In the genomic region with DNA sequence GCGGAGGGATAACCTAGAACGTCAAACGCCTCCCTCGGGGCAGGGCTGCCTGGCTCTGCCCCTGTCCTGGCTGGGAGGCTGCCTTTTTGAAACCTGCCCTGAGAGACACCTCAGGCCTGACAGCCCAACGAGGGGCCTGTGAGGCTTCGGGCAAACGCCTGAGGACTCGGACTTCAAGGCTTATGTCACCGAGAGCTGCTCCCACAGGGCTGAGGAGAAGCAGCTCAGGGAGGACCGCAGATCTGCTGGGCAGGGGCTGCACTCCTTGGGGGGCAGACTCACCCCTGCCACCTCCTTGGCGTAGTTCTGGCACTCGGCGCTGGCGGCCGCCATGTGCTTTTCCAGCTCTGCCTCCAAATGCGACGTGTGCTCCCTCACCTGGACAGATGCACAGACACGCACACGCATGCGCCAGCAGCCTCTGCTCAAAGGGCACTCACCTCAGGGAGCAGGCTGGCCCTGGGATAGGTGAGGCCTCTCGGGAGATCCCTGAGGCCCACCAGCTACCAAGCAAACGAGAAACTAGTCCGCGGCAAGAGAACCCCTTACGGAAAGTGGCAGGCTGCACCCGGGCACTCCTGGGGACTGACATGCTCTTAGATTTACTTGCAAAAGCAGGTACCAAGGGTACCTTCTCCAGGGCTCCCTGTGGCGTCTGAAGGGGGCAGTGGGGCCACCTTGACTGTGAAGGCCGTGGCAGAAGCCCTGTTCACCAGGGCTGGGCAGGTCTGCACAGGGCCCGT, we compare ENCODE assay signal across 16 cellular contexts. TPM values are rescaled to one million over a fixed set of nuclear protein-coding genes. Genes with fewer than 3 reads are reported as not detected.
A peak's percentile ranks its signal among the peaks of the same experiment; 100 is the strongest.
DNase-seq lines count a peak whose midpoint lies in the region; FAIRE-seq and TF ChIP-seq lines count a peak whose summit lies in the region.
"Had no signal": no experiment of that assay in that cellular context is flagged by ENCODE, and none has a peak within 500 bp of the region (broad histone marks: within the 10 kb centered on the region; RNA-seq: fewer than 3 reads in every experiment).

No MANE protein-coding gene starts in this region.

- no peaks in the 10 kb centered on the region for H3K9me3 ChIP-seq in neuronal stem cell (replicated peaks in 1 of 2; ENCODE audit: control insufficient read depth in 2 of 2, insufficient read depth in 1 of 2, low read depth in 1 of 2, low read length in 2 of 2)
- H3K9me3 ChIP-seq: psoas muscle had no signal

- H2BK15ac ChIP-seq in neuronal stem cell (ENCODE audit: low read length), result no peak overlapping the region

- H3K27me3 ChIP-seq in neuronal stem cell (ENCODE audit: control insufficient read depth in 3 of 3, insufficient read depth in 3 of 3, low read depth in 1 of 3, low read length in 3 of 3), result no peaks in the 10 kb centered on the region

- no peak overlapping the region for H2AK5ac ChIP-seq in neuronal stem cell (ENCODE audit: low read depth, low read length)

- no peak overlapping the region for H3K4me3 ChIP-seq in neuronal stem cell (ENCODE audit: low read length in 2 of 2)
- H3K4me3 ChIP-seq: psoas muscle had no signal

- H4K91ac ChIP-seq in neuronal stem cell (ENCODE audit: low read depth, low read length, poor library complexity), result no peak overlapping the region

- H4K8ac ChIP-seq in neuronal stem cell (ENCODE audit: low read depth, low read length), result no peak overlapping the region

- no peak overlapping the region for H3K18ac ChIP-seq in neuronal stem cell (ENCODE audit: low read length)

- H3K27ac ChIP-seq in neuronal stem cell (replicated peaks; ENCODE audit: low read length), result no peak overlapping the region
- H3K27ac ChIP-seq: psoas muscle had no signal

- H3K4ac ChIP-seq in neuronal stem cell (ENCODE audit: low read length), result no peak overlapping the region

- H3K4me1 ChIP-seq in neuronal stem cell (ENCODE audit: control insufficient read depth in 2 of 2, insufficient read depth in 1 of 2, low read depth in 1 of 2, low read length in 2 of 2), result no peaks in the 10 kb centered on the region

- no peak overlapping the region for H3K14ac ChIP-seq in neuronal stem cell (ENCODE audit: low read length)

- H2BK5ac ChIP-seq in neuronal stem cell (ENCODE audit: low read length), result no peak overlapping the region

- no peak overlapping the region for H3K9ac ChIP-seq in neuronal stem cell (ENCODE audit: low read depth, low read length, poor library complexity)

- H3K23ac ChIP-seq in neuronal stem cell (ENCODE audit: low read depth, low read length, poor library complexity), result peak overlapping the region; percentile 44

- H3K79me1 ChIP-seq in neuronal stem cell (ENCODE audit: low read depth, low read length), result no peaks in the 10 kb centered on the region

- no peak overlapping the region for H3K4me2 ChIP-seq in neuronal stem cell (ENCODE audit: insufficient read depth, low read length, poor library complexity, severe bottlenecking)

- WGBS in neuronal stem cell (ENCODE audit: extremely low coverage in 2 of 2, insufficient read length in 2 of 2, insufficient replicate concordance in 1 of 2), 2 donors, result no CpG with 5 or more reads among the region's 29 CpGs

- H2AFZ ChIP-seq in neuronal stem cell (ENCODE audit: low read length), result no peak overlapping the region

- no peak overlapping the region for H2BK120ac ChIP-seq in neuronal stem cell (ENCODE audit: low read depth, low read length)

- DNase-seq in 8988T (peak; percentile 9), GM12892 (ENCODE audit: insufficient read length) (peak; percentile 15), ecto neural progenitor cell (ENCODE audit: low spot score) (peak; percentile 25), neuronal stem cell (ENCODE audit: low spot score) (no peak), GM19240 (ENCODE audit: insufficient read length, low spot score) (no peak), NCI-H2196 treated with DMSO at 0.1 percent for 48 hours (lab: John Stamatoyannopoulos, UW; ENCODE audit: unreplicated experiment) (no peak), NCI-H345 treated with DMSO at 0.1 percent for 48 hours (lab: John Stamatoyannopoulos, UW; ENCODE audit: unreplicated experiment) (no peak)
- DNase-seq in stimulated activated CD4-positive, alpha-beta T cell treated with anti-CD3 and anti-CD28 coated beads, Interleukin-2, amount 100 ng/mL, for 48 hours, result no peak
- DNase-seq: AML-193, IMR-90, kidney glomerular epithelial cell, NCI-H2107 had no signal

- no peak overlapping the region for H2BK12ac ChIP-seq in neuronal stem cell (ENCODE audit: low read length)

- no peak for FAIRE-seq in GM12892 (lab: Jason Lieb, UNC)
- FAIRE-seq: astrocyte, D721Med, GM18507 had no signal

- peaks cover 25 to 27% of the 10 kb centered on the region in 2 donors for H3K36me3 ChIP-seq in neuronal stem cell (replicated peaks in 1 of 2; ENCODE audit: control insufficient read depth in 2 of 2, insufficient read depth in 2 of 2, low read length in 2 of 2)

- no peak for TF ChIP-seq POLR2A in GM12892 (IDR thresholded peaks at IDR 0.05; ENCODE audit: low read depth, low read length)

RNA-seq across cellular contexts. Expression of gene DSTN, which starts 49.6 kb away (rescaled TPM):
- 46.9 TPM for polyA plus RNA-seq in GM12892 (2012; ENCODE audit: missing spikeins)
- polyA plus RNA-seq in neuronal stem cell (2013, experiment 1 of 2), result 252 TPM
- polyA plus RNA-seq in neuronal stem cell (2013, experiment 2 of 2), result 243 TPM

Comparison
In these comparisons a context has a peak if more than half of its experiments do, and no peak if none do; other contexts are left out.
1. DNase-seq: peak in 8988T (single experiment), GM12892 (single experiment) and ecto neural progenitor cell (single experiment); none in neuronal stem cell (single experiment), stimulated activated CD4-positive, alpha-beta T cell treated with anti-CD3 and anti-CD28 coated beads, Interleukin-2, amount 100 ng/mL, for 48 hours (0 of 2), GM19240 (single experiment), NCI-H2196 treated with DMSO at 0.1 percent for 48 hours (single experiment) and NCI-H345 treated with DMSO at 0.1 percent for 48 hours (single experiment).